ENCODE assay signal across 6 cellular contexts in genomic region chr2:710867-711266, GRCh38.
"Had no signal": no experiment of that assay in that cellular context is flagged by ENCODE, and none has a peak within 500 bp of the region (broad histone marks: within the 10 kb centered on the region; RNA-seq: fewer than 3 reads in every experiment).

No MANE protein-coding gene starts in this region.

- DNase-seq: H9, HCEC 1CT, KG1 had no signal

- ATAC-seq: GM23338 had no signal

- H3K4me3 ChIP-seq: GM23338 had no signal

- H3K4me2 ChIP-seq: GM23338 had no signal

- FAIRE-seq: H1, H54 had no signal

- H2AFZ ChIP-seq: GM23338 had no signal
